Comparison of ENCODE assay signal across 4 cellular contexts in the genomic region with DNA sequence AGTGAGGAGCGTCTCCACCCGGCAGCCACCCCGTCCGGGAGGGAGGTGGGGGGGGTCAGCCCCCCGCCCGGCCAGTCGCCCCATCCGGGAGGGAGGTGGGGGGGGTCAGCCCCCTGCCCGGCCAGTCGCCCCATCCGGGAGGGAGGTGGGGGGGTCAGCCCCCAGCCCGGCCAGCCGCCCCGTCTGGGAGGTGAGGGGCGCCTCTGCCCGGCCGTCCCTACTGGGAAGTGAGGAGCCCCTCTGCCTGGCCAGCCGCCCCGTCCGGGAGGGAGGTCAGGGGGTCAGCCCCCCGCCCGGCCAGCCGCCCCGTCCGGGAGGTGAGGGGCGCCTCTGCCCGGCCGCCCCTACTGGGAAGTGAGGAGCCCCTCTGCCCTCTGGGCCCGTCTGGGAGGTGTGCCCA. TPM values are rescaled to one million over a fixed set of nuclear protein-coding genes. Genes with fewer than 3 reads are reported as not detected.
"Had no signal": no experiment of that assay in that cellular context is flagged by ENCODE, and none has a peak within 500 bp of the region (broad histone marks: within the 10 kb centered on the region; RNA-seq: fewer than 3 reads in every experiment).

No MANE protein-coding gene starts in this region.

RNA-seq across cellular contexts. Expression of gene TSPAN32, which starts 30.8 kb away (rescaled TPM):
- total RNA-seq: LHCN-M2, MCF 10A, NCI-H460 had no signal

RNA-seq across cellular contexts. Expression of gene C11orf21, which starts 30.9 kb away (rescaled TPM):
- total RNA-seq: LHCN-M2, M059J, MCF 10A, NCI-H460 had no signal
